Comparison of ENCODE assay signal across 9 cellular contexts in the genomic region with DNA sequence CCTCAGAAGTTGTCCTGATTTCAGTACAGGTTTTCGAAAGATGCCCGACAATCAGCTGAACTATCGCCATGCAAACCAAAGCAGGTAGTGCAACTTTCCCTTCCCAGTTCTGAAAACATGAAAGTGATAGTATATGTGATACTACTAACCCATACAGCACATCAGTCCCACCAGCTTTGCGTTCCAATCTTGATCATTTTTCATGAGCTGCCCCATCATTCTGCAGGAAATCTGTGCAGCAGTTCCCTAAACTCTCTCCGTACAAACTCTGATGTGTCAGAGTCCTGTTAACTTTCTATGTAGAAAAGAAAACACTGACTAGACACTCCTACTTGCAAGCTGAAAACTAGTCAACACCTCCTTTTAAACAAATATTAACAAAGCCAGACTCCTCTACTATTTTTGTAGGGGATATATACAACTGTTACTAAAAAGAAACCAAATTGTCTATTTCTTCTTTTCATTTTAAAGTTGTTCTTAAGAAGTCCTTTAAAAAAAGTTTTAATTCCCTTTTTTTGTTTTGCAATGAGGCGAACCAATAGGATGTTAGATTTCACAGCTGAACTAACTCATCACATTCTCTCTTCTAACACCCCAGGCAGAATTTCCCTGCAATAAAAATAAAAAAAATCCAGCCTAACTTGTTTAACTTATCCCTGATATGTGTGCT.
DNase-seq lines count a peak whose midpoint lies in the region; ATAC-seq and TF ChIP-seq lines count a peak whose summit lies in the region.
"Had no signal": no experiment of that assay in that cellular context is flagged by ENCODE, and none has a peak within 500 bp of the region (broad histone marks: within the 10 kb centered on the region; RNA-seq: fewer than 3 reads in every experiment).

No MANE protein-coding gene starts in this region.

- no peak overlapping the region for H3K4me3 Mint-ChIP-seq in natural killer cell treated with Interleukin-12 subunit alpha and Interleukin-12 subunit beta and Interleukin-15 and Interleukin-18, amount 100 ng/mL, for 72 hours

- 0 out of 2 replicates have a peak, but pooled peaks cover 14% of the 10 kb centered on the region for H3F3A ChIP-seq in PC-9 (ENCODE audit: insufficient read depth, low read depth)

- H4K20me1 ChIP-seq in PC-9 (ENCODE audit: insufficient read depth) = no peaks in the 10 kb centered on the region

- no peak overlapping the region for H3K27ac ChIP-seq in PC-9
- no peak overlapping the region for H3K27ac ChIP-seq in A673 (ENCODE audit: low read depth, low read length, poor library complexity, severe bottlenecking)

- no peaks in the 10 kb centered on the region for H3K9me2 ChIP-seq in PC-9 (ENCODE audit: insufficient read depth)

- no peaks in the 10 kb centered on the region for H3K9me3 Mint-ChIP-seq in natural killer cell treated with Interleukin-12 subunit alpha and Interleukin-12 subunit beta and Interleukin-15 and Interleukin-18, amount 100 ng/mL, for 72 hours

- H3K4me2 ChIP-seq in PC-9 = no peak overlapping the region

- intact Hi-C loops in PC-9 (cut with micrococcal nuclease; ENCODE audit: unreplicated experiment) = no loop called here
- intact Hi-C loops in A673 (cut with micrococcal nuclease; ENCODE audit: unreplicated experiment) = no loop called here

- peaks cover 87% of the 10 kb centered on the region for H3K79me2 ChIP-seq in PC-9 (ENCODE audit: low read depth)

- H3K4me1 ChIP-seq in PC-9 (replicated peaks; ENCODE audit: insufficient read depth) = 0 out of 2 replicates have a peak, but pooled peaks cover 9% of the 10 kb centered on the region
- no peaks in the 10 kb centered on the region for H3K4me1 ChIP-seq in A673 (ENCODE audit: insufficient read depth, low read length, poor library complexity, severe bottlenecking)

- H3K36me3 Mint-ChIP-seq in natural killer cell treated with Interleukin-12 subunit alpha and Interleukin-12 subunit beta and Interleukin-15 and Interleukin-18, amount 100 ng/mL, for 72 hours = no peaks in the 10 kb centered on the region

- peak; percentile 75 for ATAC-seq in GM21786 (IDR thresholded peaks at IDR 0.05; ENCODE audit: unreplicated experiment)
- peak; percentile 87 for ATAC-seq in left lobe of liver
- ATAC-seq in natural killer cell treated with Interleukin-12 subunit alpha and Interleukin-12 subunit beta and Interleukin-15 and Interleukin-18, amount 100 ng/mL, for 72 hours = no peak

- no peak overlapping the region for H3K4me3 ChIP-seq in PC-9
- H3K4me3 ChIP-seq in A673 (ENCODE audit: low read depth, low read length, poor library complexity, severe bottlenecking) = no peak overlapping the region

- no peak overlapping the region for H2AFZ ChIP-seq in PC-9

- DNase-seq in CD1c-positive myeloid dendritic cell (ENCODE audit: extremely low spot score) = peak; percentile 66
- peak in 1 of 2 experiments; percentile 45 for DNase-seq in PC-9
- no peak for DNase-seq in left lobe of liver (ENCODE audit: low spot score)
- no peak for DNase-seq in natural killer cell treated with Interleukin-12 subunit alpha and Interleukin-12 subunit beta and Interleukin-15 and Interleukin-18, amount 100 ng/mL, for 72 hours (ENCODE audit: low spot score)
- DNase-seq in SKM-1 treated with dmso at 0.1 percent for 144 hours (lab: John Stamatoyannopoulos, UW; ENCODE audit: unreplicated experiment) = no peak
- no peak for DNase-seq in A673 (ENCODE audit: low spot score)
- DNase-seq in GM03348 (ENCODE audit: low spot score) = no peak
- DNase-seq: DND-41 had no signal

- TF ChIP-seq CTCF in PC-9 (conservative IDR thresholded peaks at IDR 0.05) (no peak), A673 (conservative IDR thresholded peaks at IDR 0.05; ENCODE audit: low read depth, low read length) (no peak)

- H3K4me1 Mint-ChIP-seq in natural killer cell treated with Interleukin-12 subunit alpha and Interleukin-12 subunit beta and Interleukin-15 and Interleukin-18, amount 100 ng/mL, for 72 hours (ENCODE audit: low read depth in 2 of 2) = no peaks in the 10 kb centered on the region

- H3K27me3 Mint-ChIP-seq in natural killer cell treated with Interleukin-12 subunit alpha and Interleukin-12 subunit beta and Interleukin-15 and Interleukin-18, amount 100 ng/mL, for 72 hours = peaks cover 0 to 5% of the 10 kb centered on the region in 2 donors

- BruUV-seq in PC-9 (replicated peaks; lab: Mats Ljungman, UMichigan) = TSS peak; percentile 11
- BruUV-seq in A673 (replicated peaks; lab: Mats Ljungman, UMichigan) = no TSS peak

- H3K36me3 ChIP-seq in PC-9 (ENCODE audit: low read depth) = no peaks in the 10 kb centered on the region
- H3K36me3 ChIP-seq in A673 (ENCODE audit: insufficient read depth, low read length, poor library complexity, severe bottlenecking) = no peaks in the 10 kb centered on the region

- H3K27ac Mint-ChIP-seq in natural killer cell treated with Interleukin-12 subunit alpha and Interleukin-12 subunit beta and Interleukin-15 and Interleukin-18, amount 100 ng/mL, for 72 hours = no peak overlapping the region

- CTCF ChIA-PET in PC-9 (lab: Charles Lee) (interaction anchor here (0.6 kb wide), 1 partner anchor 59 kb away, joined by 3 read pairs; no protein-coding TSS in a partner anchor), A673 (lab: Charles Lee) (no interaction called here)

- H3K9me3 ChIP-seq in PC-9 (ENCODE audit: insufficient read depth, low read depth) (no peaks in the 10 kb centered on the region), A673 (ENCODE audit: low read depth, low read length, poor library complexity, severe bottlenecking) (no peaks in the 10 kb centered on the region)

- POLR2A ChIA-PET in PC-9 (lab: Charles Lee; ENCODE audit: unreplicated experiment) = interaction anchor here (0.6 to 0.7 kb wide), 4 partner anchors 28 to 88 kb away, joined by 3 to 7 read pairs (median 4); no protein-coding TSS in a partner anchor
- POLR2A ChIA-PET in A673 (lab: Charles Lee; ENCODE audit: low non-redundant PET) = no interaction called here

- H3K27me3 ChIP-seq in PC-9 (ENCODE audit: insufficient read depth, low read depth) = no peaks in the 10 kb centered on the region
- no peaks in the 10 kb centered on the region for H3K27me3 ChIP-seq in A673 (replicated peaks; ENCODE audit: insufficient read depth, low read depth, low read length, poor library complexity)

Comparison
In these comparisons a context has a peak if more than half of its experiments do, and no peak if none do; other contexts are left out.
1. ATAC-seq: peak in GM21786 (single experiment) and left lobe of liver (single experiment); none in natural killer cell treated with Interleukin-12 subunit alpha and Interleukin-12 subunit beta and Interleukin-15 and Interleukin-18, amount 100 ng/mL, for 72 hours (0 of 2).